Comparison of ENCODE assay signal across 26 cellular contexts in genomic region chr14:93936926-93937325, GRCh38. TPM values are rescaled to one million over a fixed set of nuclear protein-coding genes. Genes with fewer than 3 reads are reported as not detected.
"Had no signal": no experiment of that assay in that cellular context is flagged by ENCODE, and none has a peak within 500 bp of the region (broad histone marks: within the 10 kb centered on the region; RNA-seq: fewer than 3 reads in every experiment).

No MANE protein-coding gene starts in this region.

- H3K4me3 ChIP-seq: Peyer's patch had no signal

- H3K36me3 ChIP-seq: Peyer's patch, WERI-Rb-1 had no signal

- H3K27me3 ChIP-seq: Peyer's patch had no signal

- H3K9me3 ChIP-seq: Peyer's patch had no signal

- DNase-seq: activated CD8-positive, alpha-beta memory T cell treated with anti-CD3 and anti-CD28 coated beads, Interleukin-2, amount 50 U/mL, for 4 hours; activated naive CD8-positive, alpha-beta T cell treated with anti-CD3 and anti-CD28 coated beads, Interleukin-2, amount 50 U/mL, for 24 hours; activated T-cell treated with anti-CD3 and anti-CD28 coated beads for 4 hours; activated T-cell treated with anti-CD3 and anti-CD28 coated beads, Interleukin-2, amount 50 U/mL, for 4 hours; anterior cingulate cortex; KG1; NCI-H1092 treated with DMSO at 0.1 percent for 48 hours; NCI-H146; NCI-H187; NCI-H2029 treated with DMSO at 0.1 percent for 48 hours; NCI-H2107; NCI-H510A; NK-92 treated with Interleukin-12 subunit alpha and Interleukin-12 subunit beta, amount 100 ng/mL, for 24 hours; Peyer's patch; Right ventricle myocardium superior; T1000 had no signal

- H3K27ac ChIP-seq: Peyer's patch, WERI-Rb-1 had no signal

RNA-seq across cellular contexts. Expression of gene FAM181A, which starts 9.8 kb away (rescaled TPM):
- total RNA-seq: activated CD4-positive, alpha-beta T cell treated with anti-CD3 and anti-CD28 coated beads for 36 hours; activated CD4-positive, alpha-beta T cell treated with anti-CD3 and anti-CD28 coated beads, Interleukin-2, amount 10 ng/mL, durations not matched to agents 7 days and 5 days; activated CD8-positive, alpha-beta T cell treated with anti-CD3 and anti-CD28 coated beads, Interleukin-2, amount 10 ng/mL, durations not matched to agents 7 days and 5 days; activated T-cell treated with anti-CD3 and anti-CD28 coated beads, Interleukin-2, amount 50 U/mL, for 4 hours; activated T-helper 1 cell treated with anti-CD3 and anti-CD28 coated beads, Interleukin-12 subunit alpha, Interleukin-12 subunit beta, Interleukin-2, Interleukin-4 antibody, amounts not matched to agents 30 ng/mL and 10 ng/mL and 1 ng/mL, durations not matched to agents 14 hours and 24 hours and 36 hours; cardiac septum; LHCN-M2; PC-3; Peyer's patch; Right ventricle myocardium superior; T-helper 1 cell treated with Interleukin-12 subunit alpha and Interleukin-12 subunit beta and Interleukin-4 antibody, amounts not matched to agents 30 ng/mL and 1 ng/mL, for 36 hours; T-helper 2 cell treated with Interferon-gamma antibody and Interleukin-4, amounts not matched to agents 100 ng/mL and 5 ng/mL, for 36 hours had no signal
